ENCODE assay signal across 12 cellular contexts in the genomic region with DNA sequence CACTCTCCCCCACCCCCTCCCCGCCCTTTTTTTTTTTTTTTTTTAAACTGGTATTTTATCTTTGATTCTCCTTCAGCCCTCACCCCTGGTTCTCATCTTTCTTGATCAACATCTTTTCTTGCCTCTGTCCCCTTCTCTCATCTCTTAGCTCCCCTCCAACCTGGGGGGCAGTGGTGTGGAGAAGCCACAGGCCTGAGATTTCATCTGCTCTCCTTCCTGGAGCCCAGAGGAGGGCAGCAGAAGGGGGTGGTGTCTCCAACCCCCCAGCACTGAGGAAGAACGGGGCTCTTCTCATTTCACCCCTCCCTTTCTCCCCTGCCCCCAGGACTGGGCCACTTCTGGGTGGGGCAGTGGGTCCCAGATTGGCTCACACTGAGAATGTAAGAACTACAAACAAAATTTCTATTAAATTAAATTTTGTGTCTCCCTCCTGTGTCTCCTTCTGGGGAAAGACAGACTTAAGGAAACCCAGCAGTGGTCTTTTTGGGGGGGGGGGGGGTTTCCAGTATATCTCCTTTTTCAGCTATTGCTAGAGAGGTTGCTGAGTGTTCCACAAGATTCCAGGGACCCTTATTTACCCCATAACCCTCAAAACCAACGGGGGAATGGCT. TPM values are rescaled to one million over a fixed set of nuclear protein-coding genes. Genes with fewer than 3 reads are reported as not detected.
DNase-seq lines count a peak whose midpoint lies in the region; ATAC-seq, FAIRE-seq and TF ChIP-seq lines count a peak whose summit lies in the region.
"Had no signal": no experiment of that assay in that cellular context is flagged by ENCODE, and none has a peak within 500 bp of the region (broad histone marks: within the 10 kb centered on the region; RNA-seq: fewer than 3 reads in every experiment).

No MANE protein-coding gene starts in this region.

- H3K9me3 Mint-ChIP-seq in HFFc6: peaks cover 2% of the 10 kb centered on the region
- no peaks in the 10 kb centered on the region for H3K9me3 Mint-ChIP-seq in astrocyte (ENCODE audit: unreplicated experiment)
- no peaks in the 10 kb centered on the region for H3K9me3 Mint-ChIP-seq in nephron

- no peaks in the 10 kb centered on the region for H3K9me3 ChIP-seq in astrocyte (ENCODE audit: insufficient read depth, low read depth, low read length)
- H3K9me3 ChIP-seq: HAP-1 had no signal

- peaks cover 72% of the 10 kb centered on the region for H4K20me1 ChIP-seq in astrocyte (ENCODE audit: insufficient read depth, low read length)

- H3K4me2 ChIP-seq in astrocyte (ENCODE audit: low read length): peak overlapping the region; percentile 94

- peaks cover 7% of the 10 kb centered on the region for H3K27me3 Mint-ChIP-seq in HFFc6 (ENCODE audit: insufficient read depth)
- no peaks in the 10 kb centered on the region for H3K27me3 Mint-ChIP-seq in astrocyte (ENCODE audit: low read depth, unreplicated experiment)
- peaks cover 4% of the 10 kb centered on the region for H3K27me3 Mint-ChIP-seq in nephron (ENCODE audit: low read depth)

- DNase-seq in HFFc6 (no peak), astrocyte (ENCODE audit: low read depth) (no peak), SIG-M5 (lab: John Stamatoyannopoulos, UW) (no peak), NOMO-1 (lab: John Stamatoyannopoulos, UW; ENCODE audit: unreplicated experiment in 2 of 2) (no peak), UCSD-AML1 (lab: John Stamatoyannopoulos, UW; ENCODE audit: unreplicated experiment) (no peak)
- DNase-seq: NCI-H1105 treated with DMSO at 0.1 percent for 48 hours, posterior cingulate gyrus, RPMI8226 had no signal

- TF ChIP-seq CTCF in C4-2B (conservative IDR thresholded peaks at IDR 0.05) (no peak), HFFc6 (IDR thresholded peaks at IDR 0.05) (no peak), astrocyte (IDR thresholded peaks at IDR 0.05; ENCODE audit: insufficient read depth, low read depth, low read length) (no peak), nephron (IDR thresholded peaks at IDR 0.05; ENCODE audit: unreplicated experiment in 3 of 3) (no peak)

- H3K36me3 ChIP-seq in astrocyte (ENCODE audit: insufficient read depth, low read length): peaks cover 48% of the 10 kb centered on the region

- no peaks in the 10 kb centered on the region for H3K27me3 ChIP-seq in astrocyte (ENCODE audit: insufficient read depth, low read length)

- H3K4me3 ChIP-seq in astrocyte (ENCODE audit: insufficient read depth, low read depth, low read length): no peak overlapping the region
- H3K4me3 ChIP-seq: HAP-1 had no signal

- H3K79me2 ChIP-seq in astrocyte (ENCODE audit: insufficient read depth, low read length): peaks cover 80% of the 10 kb centered on the region

- H3K4me1 Mint-ChIP-seq in HFFc6 (ENCODE audit: low read depth) (peaks cover 52% of the 10 kb centered on the region), astrocyte (ENCODE audit: low read depth, unreplicated experiment) (peaks cover 31% of the 10 kb centered on the region), nephron (peaks cover 30% of the 10 kb centered on the region)

- H3K36me3 Mint-ChIP-seq in HFFc6 (ENCODE audit: low read depth) (peaks cover 61% of the 10 kb centered on the region), astrocyte (ENCODE audit: low read depth, unreplicated experiment) (peaks cover 29% of the 10 kb centered on the region), nephron (ENCODE audit: low read depth) (peaks cover 67% of the 10 kb centered on the region)

- H2AFZ ChIP-seq in astrocyte (ENCODE audit: low read depth, low read length): no peak overlapping the region

- H3K27ac Mint-ChIP-seq in HFFc6: peak overlapping the region; percentile 95
- H3K27ac Mint-ChIP-seq in astrocyte (ENCODE audit: unreplicated experiment): peak overlapping the region; percentile 95
- peak overlapping the region in 1 of 3 experiments; percentile 71 for H3K27ac Mint-ChIP-seq in nephron

- no peak overlapping the region for H3K9ac ChIP-seq in astrocyte (ENCODE audit: low read length)

- no peak for ATAC-seq in GM19351 (IDR thresholded peaks at IDR 0.05; ENCODE audit: unreplicated experiment)

- H3K4me1 ChIP-seq in astrocyte (ENCODE audit: insufficient read depth, low read length): peaks cover 37% of the 10 kb centered on the region

- no peak for FAIRE-seq in astrocyte (lab: Jason Lieb, UNC)

- H3K4me3 Mint-ChIP-seq in HFFc6: peak overlapping the region; percentile 94
- peak overlapping the region; percentile 86 for H3K4me3 Mint-ChIP-seq in astrocyte (ENCODE audit: unreplicated experiment)
- peak overlapping the region; percentile 65 to 93 (median 92) for H3K4me3 Mint-ChIP-seq in nephron

- H3K27ac ChIP-seq in C4-2B (peak overlapping the region; percentile 9), astrocyte (ENCODE audit: low read depth, low read length) (no peak overlapping the region)

RNA-seq across cellular contexts. Expression of gene RAD23A, which starts 1.5 kb away (rescaled TPM):
- 100 to 1,000 TPM; 108 to 140 (median 129) TPM for total RNA-seq in HFFc6 (2021; fragmentation: NEBNext Ultra II Directional; extraction: Animal tissue kit (Norgen Biotek cat#: 25700))
- total RNA-seq in astrocyte: 40.6 and 48.5 TPM in 2 replicates

RNA-seq across cellular contexts. Expression of gene CALR, which starts 5.8 kb away (rescaled TPM):
- 1,000 to 10,000 TPM; 1,716 to 2,461 (median 2,371) TPM for total RNA-seq in HFFc6 (2021; fragmentation: NEBNext Ultra II Directional; extraction: Animal tissue kit (Norgen Biotek cat#: 25700))
- 2,193 and 2,309 TPM in 2 replicates for total RNA-seq in astrocyte

RNA-seq across cellular contexts. Expression of gene FARSA, which starts 10.7 kb away (rescaled TPM):
- 100 to 1,000 TPM in 1 of 6 experiments, 10 to 100 TPM in 5; 87.8 to 101 (median 90.4) TPM for total RNA-seq in HFFc6 (2021; fragmentation: NEBNext Ultra II Directional; extraction: Animal tissue kit (Norgen Biotek cat#: 25700))
- total RNA-seq in astrocyte: 76.7 and 80.4 TPM in 2 replicates

RNA-seq across cellular contexts. Expression of gene GADD45GIP1, which starts 12.9 kb away (rescaled TPM):
- total RNA-seq in HFFc6 (2021; fragmentation: NEBNext Ultra II Directional; extraction: Animal tissue kit (Norgen Biotek cat#: 25700)): 10 to 100 TPM; 34.3 to 54.3 (median 46.9) TPM
- total RNA-seq in astrocyte: 34.0 and 35.5 TPM in 2 replicates

RNA-seq across cellular contexts. Expression of gene SYCE2, which starts 25.1 kb away (rescaled TPM):
- total RNA-seq in HFFc6 (2021; fragmentation: NEBNext Ultra II Directional; extraction: Animal tissue kit (Norgen Biotek cat#: 25700)): 1 to 10 TPM in 3 of 6 experiments, under 1 TPM in 3; 0.28 to 1.7 (median 0.91) TPM
- total RNA-seq in astrocyte: 0.50 TPM in 1 of 2 replicates, not detected in the other
